18 cellular contexts compared by ENCODE assay signal in genomic region chr10:34295142-34295548, GRCh38.
DNase-seq lines count a peak whose midpoint lies in the region; ATAC-seq and TF ChIP-seq lines count a peak whose summit lies in the region.
"Had no signal": no experiment of that assay in that cellular context is flagged by ENCODE, and none has a peak within 500 bp of the region (broad histone marks: within the 10 kb centered on the region; RNA-seq: fewer than 3 reads in every experiment).

No MANE protein-coding gene starts in this region.

- no peak overlapping the region for H2AFZ ChIP-seq in Karpas-422 (ENCODE audit: low read length)

- H3K4me2 ChIP-seq in Karpas-422 (ENCODE audit: low read depth, low read length, poor library complexity, severe bottlenecking), result no peak overlapping the region

- no peaks in the 10 kb centered on the region for H3K79me2 ChIP-seq in Karpas-422 (ENCODE audit: low read length)

- no peak for TF ChIP-seq CTCF in AG04449 (IDR thresholded peaks at IDR 0.05; ENCODE audit: insufficient read depth, low read length, missing control alignments)
- no peak for TF ChIP-seq CTCF in choroid plexus epithelial cell (conservative IDR thresholded peaks at IDR 0.05; ENCODE audit: low read depth, low read length)
- TF ChIP-seq CTCF in mesothelial cell of epicardium (IDR thresholded peaks at IDR 0.05; ENCODE audit: unreplicated experiment), result no peak

- no peaks in the 10 kb centered on the region for H3K9me2 ChIP-seq in Karpas-422 (replicated peaks; ENCODE audit: insufficient read depth, low read length)

- H3K4me3 Mint-ChIP-seq in mesothelial cell of epicardium, result no peak overlapping the region
- H3K4me3 Mint-ChIP-seq in stimulated activated effector memory CD8-positive, alpha-beta T cell treated with anti-CD3 and anti-CD28 coated beads, Interleukin-12 subunit alpha, Interleukin-12 subunit beta, amount 100 ng/mL, for 72 hours, result no peak overlapping the region
- H3K4me3 Mint-ChIP-seq: activated CD4-positive, alpha-beta T cell treated with anti-CD3 and anti-CD28 coated beads, Interleukin-2, amount 10 ng/mL, durations not matched to agents 24 days and 14 days; activated naive CD4-positive, alpha-beta T cell treated with anti-CD3 and anti-CD28 coated beads, Interleukin-2, amount 10 ng/mL, durations not matched to agents 7 days and 5 days; naive B cell had no signal

- intact Hi-C loops in aorta (cut with DNase I), result no loop called here
- intact Hi-C loops in Right ventricle myocardium superior (cut with DNase I), result no loop called here

- no peak overlapping the region for H3K4me3 ChIP-seq in AG04449 (ENCODE audit: low read depth, low read length)
- no peak overlapping the region for H3K4me3 ChIP-seq in choroid plexus epithelial cell (ENCODE audit: low read depth, low read length)
- no peak overlapping the region for H3K4me3 ChIP-seq in aorta (ENCODE audit: low read length in 2 of 2)
- no peak overlapping the region for H3K4me3 ChIP-seq in Karpas-422 (ENCODE audit: low read length)
- H3K4me3 ChIP-seq: cardiac muscle cell, psoas muscle, SJCRH30 had no signal

- peaks cover 3% of the 10 kb centered on the region for H3K36me3 Mint-ChIP-seq in mesothelial cell of epicardium
- no peaks in the 10 kb centered on the region for H3K36me3 Mint-ChIP-seq in stimulated activated effector memory CD8-positive, alpha-beta T cell treated with anti-CD3 and anti-CD28 coated beads, Interleukin-12 subunit alpha, Interleukin-12 subunit beta, amount 100 ng/mL, for 72 hours
- H3K36me3 Mint-ChIP-seq: activated naive CD4-positive, alpha-beta T cell treated with anti-CD3 and anti-CD28 coated beads, Interleukin-2, amount 10 ng/mL, durations not matched to agents 7 days and 5 days; naive B cell had no signal

- WGBS in aorta, 2 donors, result 87 to 89% methylated on average over 6 of the region's 6 CpGs

- H3K9ac ChIP-seq in Karpas-422 (ENCODE audit: low read length), result no peak overlapping the region

- no peaks in the 10 kb centered on the region for H4K20me1 ChIP-seq in Karpas-422 (ENCODE audit: insufficient read depth, low read depth, low read length)

- H3K27me3 ChIP-seq in aorta (ENCODE audit: control insufficient read depth in 1 of 2, insufficient read depth in 2 of 2, low read length in 1 of 2), result no peaks in the 10 kb centered on the region
- no peaks in the 10 kb centered on the region for H3K27me3 ChIP-seq in Karpas-422 (ENCODE audit: low read length)
- H3K27me3 ChIP-seq: cardiac muscle cell, SJCRH30 had no signal

- CTCF ChIA-PET in AG04449 (lab: Yijun Ruan, JAX), result no interaction called here

- H3K27ac Mint-ChIP-seq in mesothelial cell of epicardium, result peak overlapping the region; percentile 28
- no peak overlapping the region for H3K27ac Mint-ChIP-seq in stimulated activated effector memory CD8-positive, alpha-beta T cell treated with anti-CD3 and anti-CD28 coated beads, Interleukin-12 subunit alpha, Interleukin-12 subunit beta, amount 100 ng/mL, for 72 hours
- H3K27ac Mint-ChIP-seq: activated CD4-positive, alpha-beta T cell treated with anti-CD3 and anti-CD28 coated beads, Interleukin-2, amount 10 ng/mL, durations not matched to agents 24 days and 14 days; activated naive CD4-positive, alpha-beta T cell treated with anti-CD3 and anti-CD28 coated beads, Interleukin-2, amount 10 ng/mL, durations not matched to agents 7 days and 5 days; naive B cell had no signal

- POLR2A ChIA-PET in AG04449 (lab: Yijun Ruan, JAX), result no interaction called here

- H3K4me1 ChIP-seq in aorta (ENCODE audit: control insufficient read depth in 1 of 2, insufficient read depth in 2 of 2, low read length in 2 of 2), result peaks cover 0 to 5% of the 10 kb centered on the region in 2 donors
- no peaks in the 10 kb centered on the region for H3K4me1 ChIP-seq in Karpas-422 (ENCODE audit: low read length)

- H3K9me3 ChIP-seq in aorta (ENCODE audit: control insufficient read depth, low read length), result no peaks in the 10 kb centered on the region
- H3K9me3 ChIP-seq in Karpas-422 (ENCODE audit: low read length), result no peaks in the 10 kb centered on the region
- H3K9me3 ChIP-seq: psoas muscle, SJCRH30 had no signal

- no peaks in the 10 kb centered on the region for H3K9me3 Mint-ChIP-seq in mesothelial cell of epicardium
- no peaks in the 10 kb centered on the region for H3K9me3 Mint-ChIP-seq in stimulated activated effector memory CD8-positive, alpha-beta T cell treated with anti-CD3 and anti-CD28 coated beads, Interleukin-12 subunit alpha, Interleukin-12 subunit beta, amount 100 ng/mL, for 72 hours
- H3K9me3 Mint-ChIP-seq: activated naive CD4-positive, alpha-beta T cell treated with anti-CD3 and anti-CD28 coated beads, Interleukin-2, amount 10 ng/mL, durations not matched to agents 7 days and 5 days; naive B cell had no signal

- peak; percentile 75 for DNase-seq in AG04449 (ENCODE audit: low read depth, low spot score)
- DNase-seq in LHCN-M2 (ENCODE audit: low read depth), result peak; percentile 67
- DNase-seq in choroid plexus epithelial cell (ENCODE audit: low read depth), result peak; percentile 95
- no peak for DNase-seq in mesothelial cell of epicardium (ENCODE audit: low spot score in 2 of 2, unreplicated experiment in 2 of 2)
- no peak for DNase-seq in stimulated activated effector memory CD8-positive, alpha-beta T cell treated with anti-CD3 and anti-CD28 coated beads, Interleukin-12 subunit alpha, Interleukin-12 subunit beta, amount 100 ng/mL, for 72 hours (ENCODE audit: low spot score in 2 of 2)
- no peak for DNase-seq in aorta
- no peak for DNase-seq in Karpas-422
- no peak for DNase-seq in Right ventricle myocardium superior
- DNase-seq: activated CD4-positive, alpha-beta T cell treated with anti-CD3 and anti-CD28 coated beads, Interleukin-2, amount 10 ng/mL, durations not matched to agents 24 days and 14 days; activated naive CD4-positive, alpha-beta T cell treated with anti-CD3 and anti-CD28 coated beads, Interleukin-2, amount 10 ng/mL, durations not matched to agents 7 days and 5 days; effector CD4-positive, alpha-beta T cell; left ventricle myocardium superior; naive B cell; NCI-H1930; psoas muscle; SJCRH30; T-helper 9 cell had no signal

- H3K27me3 Mint-ChIP-seq in mesothelial cell of epicardium (ENCODE audit: low read depth), result no peaks in the 10 kb centered on the region
- H3K27me3 Mint-ChIP-seq: activated CD4-positive, alpha-beta T cell treated with anti-CD3 and anti-CD28 coated beads, Interleukin-2, amount 10 ng/mL, durations not matched to agents 24 days and 14 days; activated naive CD4-positive, alpha-beta T cell treated with anti-CD3 and anti-CD28 coated beads, Interleukin-2, amount 10 ng/mL, durations not matched to agents 7 days and 5 days; naive B cell had no signal

- H3K4me1 Mint-ChIP-seq in mesothelial cell of epicardium, result peaks cover 31% of the 10 kb centered on the region
- no peaks in the 10 kb centered on the region for H3K4me1 Mint-ChIP-seq in stimulated activated effector memory CD8-positive, alpha-beta T cell treated with anti-CD3 and anti-CD28 coated beads, Interleukin-12 subunit alpha, Interleukin-12 subunit beta, amount 100 ng/mL, for 72 hours
- H3K4me1 Mint-ChIP-seq: naive B cell had no signal

- ATAC-seq in stimulated activated effector memory CD8-positive, alpha-beta T cell treated with anti-CD3 and anti-CD28 coated beads, Interleukin-12 subunit alpha, Interleukin-12 subunit beta, amount 100 ng/mL, for 72 hours, result no peak
- no peak for ATAC-seq in aorta (ENCODE audit: low FRiP score)
- no peak for ATAC-seq in Right ventricle myocardium superior (ENCODE audit: poor library complexity)
- ATAC-seq: left ventricle myocardium superior, psoas muscle had no signal

- H3K27ac ChIP-seq in aorta (ENCODE audit: low read depth in 1 of 2, low read length in 2 of 2), result no peak overlapping the region
- H3K27ac ChIP-seq in Karpas-422 (ENCODE audit: low read length), result no peak overlapping the region
- H3K27ac ChIP-seq: cardiac muscle cell, psoas muscle, SJCRH30 had no signal

- H3K36me3 ChIP-seq in aorta (ENCODE audit: control insufficient read depth in 1 of 2, insufficient read depth in 2 of 2, low read length in 1 of 2) (no peaks in the 10 kb centered on the region), Karpas-422 (ENCODE audit: insufficient read depth, low read length) (no peaks in the 10 kb centered on the region)
- H3K36me3 ChIP-seq: cardiac muscle cell, SJCRH30 had no signal

Comparison
In these comparisons a context has a peak if more than half of its experiments do, and no peak if none do; other contexts are left out.
1. DNase-seq: peak in AG04449 (single experiment), LHCN-M2 (single experiment) and choroid plexus epithelial cell (single experiment); none in mesothelial cell of epicardium (0 of 2), stimulated activated effector memory CD8-positive, alpha-beta T cell treated with anti-CD3 and anti-CD28 coated beads, Interleukin-12 subunit alpha, Interleukin-12 subunit beta, amount 100 ng/mL, for 72 hours (0 of 2), aorta (0 of 2), Karpas-422 (single experiment) and Right ventricle myocardium superior (single experiment).